Comparison of ENCODE assay signal across 8 cellular contexts in genomic region chr2:202377308-202377736, GRCh38. TPM values are rescaled to one million over a fixed set of nuclear protein-coding genes. Genes with fewer than 3 reads are reported as not detected.
DNase-seq lines count a peak whose midpoint lies in the region; ATAC-seq, FAIRE-seq and TF ChIP-seq lines count a peak whose summit lies in the region.

No MANE protein-coding gene starts in this region.

- in situ Hi-C loops in ACHN (cut with HindIII; ENCODE audit: low pct_ligation_motif_present, low pct_unique_long_range_greater_than_20kb, low sequenced_read_pairs) = no loop called here

- H3K27ac Mint-ChIP-seq in stimulated activated memory B cell treated with anti-CD40 and anti-IgM and Interleukin-4, amounts not matched to agents 10 μg/mL and 1 μg/mL and 100 μg/mL, for 72 hours = peak overlapping the region; percentile 90

- FAIRE-seq in GM12892 (lab: Jason Lieb, UNC) = peak; percentile 33

- peak overlapping the region; percentile 95 for H3K4me3 ChIP-seq in choroid plexus epithelial cell (ENCODE audit: low read depth, low read length)

- ATAC-seq in left lobe of liver (peak; percentile 54), HG03432 (IDR thresholded peaks at IDR 0.05; ENCODE audit: unreplicated experiment) (no peak), GM21786 (IDR thresholded peaks at IDR 0.05; ENCODE audit: unreplicated experiment) (no peak)
- peak; percentile 10 for ATAC-seq in stimulated activated memory B cell treated with anti-CD40 and anti-IgM and Interleukin-4, amounts not matched to agents 10 μg/mL and 1 μg/mL and 100 μg/mL, for 72 hours

- peaks cover 7% of the 10 kb centered on the region for H3K36me3 Mint-ChIP-seq in stimulated activated memory B cell treated with anti-CD40 and anti-IgM and Interleukin-4, amounts not matched to agents 10 μg/mL and 1 μg/mL and 100 μg/mL, for 72 hours

- DNase-seq in ACHN (peak; percentile 57), GM12892 (ENCODE audit: insufficient read length) (no peak), SK-N-DZ (ENCODE audit: low spot score) (peak; percentile 37), choroid plexus epithelial cell (ENCODE audit: low read depth) (peak; percentile 31), left lobe of liver (ENCODE audit: low spot score) (peak; percentile 68)

- TF ChIP-seq CTCF in choroid plexus epithelial cell (conservative IDR thresholded peaks at IDR 0.05; ENCODE audit: low read depth, low read length) = no peak

- peak overlapping the region; percentile 89 for H3K4me3 Mint-ChIP-seq in stimulated activated memory B cell treated with anti-CD40 and anti-IgM and Interleukin-4, amounts not matched to agents 10 μg/mL and 1 μg/mL and 100 μg/mL, for 72 hours

- TF ChIP-seq POLR2A in GM12892 (IDR thresholded peaks at IDR 0.05; ENCODE audit: low read depth, low read length) = no peak

- H3K9me3 Mint-ChIP-seq in stimulated activated memory B cell treated with anti-CD40 and anti-IgM and Interleukin-4, amounts not matched to agents 10 μg/mL and 1 μg/mL and 100 μg/mL, for 72 hours = no peaks in the 10 kb centered on the region

- H3K27me3 Mint-ChIP-seq in stimulated activated memory B cell treated with anti-CD40 and anti-IgM and Interleukin-4, amounts not matched to agents 10 μg/mL and 1 μg/mL and 100 μg/mL, for 72 hours = no peaks in the 10 kb centered on the region

- H3K4me1 Mint-ChIP-seq in stimulated activated memory B cell treated with anti-CD40 and anti-IgM and Interleukin-4, amounts not matched to agents 10 μg/mL and 1 μg/mL and 100 μg/mL, for 72 hours = peaks cover 33% of the 10 kb centered on the region

RNA-seq across cellular contexts. Expression of gene BMPR2, which starts 1.2 kb away (rescaled TPM):
- 14.5 TPM for polyA plus RNA-seq in GM12892 (2012; ENCODE audit: missing spikeins)
- 11.1 and 11.8 TPM in 2 replicates for polyA plus RNA-seq in SK-N-DZ (2014; cell fraction: cytosol; rRNA removed)
- polyA plus RNA-seq in SK-N-DZ (2014; cell fraction: nucleus; rRNA removed) = 4.6 and 5.6 TPM in 2 replicates
- total RNA-seq in left lobe of liver = 15.0 TPM

Comparison
In these comparisons a context has a peak if more than half of its experiments do, and no peak if none do; other contexts are left out.
1. ATAC-seq: peak in left lobe of liver (single experiment) and stimulated activated memory B cell treated with anti-CD40 and anti-IgM and Interleukin-4, amounts not matched to agents 10 μg/mL and 1 μg/mL and 100 μg/mL, for 72 hours (single experiment); none in HG03432 (single experiment) and GM21786 (single experiment).